ENCODE assay signal across 37 cellular contexts in the genomic region with DNA sequence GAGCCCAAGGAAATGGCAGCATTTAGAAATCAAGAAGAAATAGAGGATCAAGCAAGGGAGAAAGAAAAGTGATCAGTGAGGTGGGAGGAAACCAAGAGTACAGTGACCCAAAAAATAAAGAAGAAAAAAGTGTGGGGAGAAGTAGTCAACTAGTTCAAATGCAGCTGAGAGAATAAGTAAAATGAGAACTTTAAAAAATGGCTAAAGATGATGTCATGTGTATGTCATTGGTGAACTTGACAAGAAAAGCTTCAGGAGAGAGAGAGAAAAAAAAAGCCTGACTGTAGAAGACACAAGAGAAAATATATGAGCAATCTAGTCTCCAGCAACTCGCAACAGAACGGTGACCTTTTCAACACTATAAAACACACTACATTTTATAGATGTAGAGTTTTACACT. TPM values are rescaled to one million over a fixed set of nuclear protein-coding genes. Genes with fewer than 3 reads are reported as not detected.
"Had no signal": no experiment of that assay in that cellular context is flagged by ENCODE, and none has a peak within 500 bp of the region (broad histone marks: within the 10 kb centered on the region; RNA-seq: fewer than 3 reads in every experiment).

No MANE protein-coding gene starts in this region.

- H3K4me3 ChIP-seq: MG63 had no signal

- H3K9me3 ChIP-seq: MG63 had no signal

- H3K36me3 ChIP-seq: MG63 had no signal

- DNase-seq: Karpas-422, Kasumi-1, MG63, MM.1S, MV-4-11, NCI-H1048, NCI-H1092, NCI-H1092 treated with DMSO at 0.1 percent for 48 hours, NCI-H1105, NCI-H1105 treated with DMSO at 0.1 percent for 48 hours, NCI-H1417 treated with DMSO at 0.1 percent for 48 hours, NCI-H1436, NCI-H1436 treated with DMSO at 0.1 percent for 48 hours, NCI-H1694, NCI-H1694 treated with DMSO at 0.1 percent for 48 hours, NCI-H187, NCI-H187 treated with DMSO at 0.1 percent for 48 hours, NCI-H1930, NCI-H2029, NCI-H2029 treated with DMSO at 0.1 percent for 48 hours, NCI-H2081, NCI-H2081 treated with DMSO at 0.1 percent for 48 hours, NCI-H2107, NCI-H2171, NCI-H2171 treated with DMSO at 0.1 percent for 48 hours, NCI-H2227 treated with DMSO at 0.1 percent for 48 hours, NCI-H226, NCI-H345, NCI-H446, NCI-H446 treated with DMSO at 0.1 percent for 48 hours, NCI-H510A, NCI-H510A treated with DMSO at 0.1 percent for 48 hours, NCI-H524 had no signal

RNA-seq across cellular contexts. Expression of gene GPR6, which starts 6.3 kb away (rescaled TPM):
- total RNA-seq: LHCN-M2, M059J, MCF 10A, NCI-H460 had no signal
